In genomic region chr6:30169658-30170614, GRCh38 we compare ENCODE assay signal across 10 cellular contexts. TPM values are rescaled to one million over a fixed set of nuclear protein-coding genes. Genes with fewer than 3 reads are reported as not detected.
DNase-seq lines count a peak whose midpoint lies in the region; ATAC-seq and TF ChIP-seq lines count a peak whose summit lies in the region.
"Had no signal": no experiment of that assay in that cellular context is flagged by ENCODE, and none has a peak within 500 bp of the region (broad histone marks: within the 10 kb centered on the region; RNA-seq: fewer than 3 reads in every experiment).

No MANE protein-coding gene starts in this region.

- BruUV-seq in MCF 10A (replicated peaks; lab: Mats Ljungman, UMichigan): no TSS peak

- ATAC-seq in GM18867 (IDR thresholded peaks at IDR 0.05; ENCODE audit: unreplicated experiment) (peak; percentile 51), GM21381 (IDR thresholded peaks at IDR 0.05; ENCODE audit: unreplicated experiment) (no peak)

- H3K27ac ChIP-seq in tibial artery: no peak overlapping the region
- H3K27ac ChIP-seq: SJCRH30 had no signal

- no peaks in the 10 kb centered on the region for H3K9me3 Mint-ChIP-seq in MCF 10A (ENCODE audit: unreplicated experiment)

- CTCF ChIA-PET in MCF 10A (lab: Yijun Ruan, JAX): interaction anchor here (0.6 to 2.2 kb wide), 12 partner anchors 15 to 205 kb away, joined by 3 to 23 read pairs (median 6); no protein-coding TSS in a partner anchor

- H3K4me1 Mint-ChIP-seq in MCF 10A (ENCODE audit: insufficient read depth, unreplicated experiment): no peaks in the 10 kb centered on the region

- intact Hi-C loops in MCF 10A (cut with micrococcal nuclease): loop anchor here (1.0 to 2.0 kb wide), 4 partner anchors 39 to 321 kb away; no protein-coding TSS in a partner anchor
- intact Hi-C loops in tibial artery (cut with DNase I; ENCODE audit: low total_unique reads): no loop called here

- peaks cover 13% of the 10 kb centered on the region for H3K27me3 Mint-ChIP-seq in MCF 10A (ENCODE audit: insufficient read depth, unreplicated experiment)

- no peak overlapping the region for H3K4me3 Mint-ChIP-seq in MCF 10A (ENCODE audit: unreplicated experiment)

- peak; percentile 67 for DNase-seq in CD1c-positive myeloid dendritic cell (ENCODE audit: extremely low spot score)
- peak; percentile 56 for DNase-seq in NCI-H748 (lab: John Stamatoyannopoulos, UW; ENCODE audit: unreplicated experiment)
- DNase-seq in MCF 10A (ENCODE audit: unreplicated experiment): peak; percentile 63
- peak; percentile 54 for DNase-seq in islet precursor cell
- no peak for DNase-seq in tibial artery
- DNase-seq in activated CD4-positive, alpha-beta T cell treated with anti-CD3 and anti-CD28 coated beads for 48 hours: no peak

- no peaks in the 10 kb centered on the region for H3K36me3 ChIP-seq in tibial artery
- H3K36me3 ChIP-seq: SJCRH30 had no signal

- H3K4me1 ChIP-seq in tibial artery: peaks cover 0 to 8% (median 4%) of the 10 kb centered on the region in 4 donors
- H3K4me1 ChIP-seq: SJCRH30 had no signal

- POLR2A ChIA-PET in MCF 10A (lab: Yijun Ruan, JAX): no interaction called here

- H3K27ac Mint-ChIP-seq in MCF 10A (ENCODE audit: low read depth, unreplicated experiment): no peak overlapping the region

- H3K9me3 ChIP-seq in tibial artery: no peaks in the 10 kb centered on the region
- H3K9me3 ChIP-seq: SJCRH30 had no signal

- TF ChIP-seq CTCF in MCF 10A (IDR thresholded peaks at IDR 0.05; ENCODE audit: unreplicated experiment) (peak; percentile 81), tibial artery (IDR thresholded peaks at IDR 0.05) (peak; percentile 66 to 71)

- H3K36me3 Mint-ChIP-seq in MCF 10A (ENCODE audit: insufficient read depth, unreplicated experiment): no peaks in the 10 kb centered on the region

- H3K4me3 ChIP-seq in tibial artery: no peak overlapping the region
- H3K4me3 ChIP-seq: SJCRH30 had no signal

- H3K27me3 ChIP-seq in tibial artery: peaks cover 0 to 65% of the 10 kb centered on the region in 2 donors
- H3K27me3 ChIP-seq: SJCRH30 had no signal

RNA-seq across cellular contexts. Expression of gene TRIM15, which starts 6.6 kb away (rescaled TPM):
- total RNA-seq in MCF 10A (2022): 0.79 TPM in 1 of 2 replicates, not detected in the other
- total RNA-seq: skeletal muscle tissue had no signal

RNA-seq across cellular contexts. Expression of gene TRIM10, which starts 8.9 kb away (rescaled TPM):
- not detected in 2 replicates for total RNA-seq in MCF 10A (2022)
- total RNA-seq: SJCRH30 had no signal

RNA-seq across cellular contexts. Expression of gene TRIM40, which starts 34.0 kb away (rescaled TPM):
- total RNA-seq in MCF 10A (2022): not detected in 2 replicates
- total RNA-seq: SJCRH30, skeletal muscle tissue had no signal

RNA-seq across cellular contexts. Expression of gene TRIM26, which starts 43.3 kb away (rescaled TPM):
- 48.6 and 60.6 TPM in 2 replicates for total RNA-seq in MCF 10A (2022)

RNA-seq across cellular contexts. Expression of gene TRIM31, which starts 57.0 kb away (rescaled TPM):
- not detected in 2 replicates for total RNA-seq in MCF 10A (2022)
- total RNA-seq: SJCRH30, skeletal muscle tissue had no signal

Comparison
In these comparisons a context has a peak if more than half of its experiments do, and no peak if none do; other contexts are left out.
1. DNase-seq: peak in CD1c-positive myeloid dendritic cell (single experiment), NCI-H748 (single experiment), MCF 10A (single experiment) and islet precursor cell (single experiment); none in tibial artery (0 of 2) and activated CD4-positive, alpha-beta T cell treated with anti-CD3 and anti-CD28 coated beads for 48 hours (single experiment).